ENCODE assay signal across 27 cellular contexts in genomic region chr17:1145311-1145986, GRCh38.
"Had no signal": no experiment of that assay in that cellular context is flagged by ENCODE, and none has a peak within 500 bp of the region (broad histone marks: within the 10 kb centered on the region; RNA-seq: fewer than 3 reads in every experiment).

No MANE protein-coding gene starts in this region.

- H3K4me3 Mint-ChIP-seq: activated CD4-positive, alpha-beta memory T cell treated with anti-CD3 and anti-CD28 coated beads, Interleukin-2, amount 10 ng/mL, durations not matched to agents 7 days and 5 days; activated naive CD8-positive, alpha-beta T cell treated with anti-CD3 and anti-CD28 coated beads, Interleukin-2, amount 50 U/mL, for 24 hours; activated T-helper 1 cell treated with anti-CD3 and anti-CD28 coated beads, Interleukin-12 subunit alpha, Interleukin-12 subunit beta, Interleukin-2, Interleukin-4 antibody, amounts not matched to agents 30 ng/mL and 10 ng/mL and 1 ng/mL, durations not matched to agents 14 hours and 24 hours and 36 hours; T-cell had no signal

- H3K27me3 Mint-ChIP-seq: activated CD4-positive, alpha-beta memory T cell treated with anti-CD3 and anti-CD28 coated beads, Interleukin-2, amount 10 ng/mL, durations not matched to agents 7 days and 5 days; activated naive CD8-positive, alpha-beta T cell treated with anti-CD3 and anti-CD28 coated beads, Interleukin-2, amount 50 U/mL, for 24 hours; T-cell had no signal

- H3K27ac Mint-ChIP-seq: activated CD4-positive, alpha-beta memory T cell treated with anti-CD3 and anti-CD28 coated beads, Interleukin-2, amount 10 ng/mL, durations not matched to agents 7 days and 5 days; activated naive CD4-positive, alpha-beta T cell treated with anti-CD3 and anti-CD28 coated beads, Interleukin-2, amount 50 U/mL, for 72 hours; activated naive CD8-positive, alpha-beta T cell treated with anti-CD3 and anti-CD28 coated beads, Interleukin-2, amount 50 U/mL, for 24 hours; activated T-helper 1 cell treated with anti-CD3 and anti-CD28 coated beads, Interleukin-12 subunit alpha, Interleukin-12 subunit beta, Interleukin-2, Interleukin-4 antibody, amounts not matched to agents 30 ng/mL and 10 ng/mL and 1 ng/mL, durations not matched to agents 14 hours and 24 hours and 36 hours had no signal

- H3K27me3 ChIP-seq: ascending aorta, brain microvascular endothelial cell, cardiac muscle cell, MG63 had no signal

- H3K36me3 ChIP-seq: cardiac muscle cell, MG63 had no signal

- DNase-seq: activated CD4-positive, alpha-beta memory T cell treated with anti-CD3 and anti-CD28 coated beads, Interleukin-2, amount 10 ng/mL, durations not matched to agents 7 days and 5 days; activated CD4-positive, alpha-beta T cell treated with anti-CD3 and anti-CD28 coated beads, Interleukin-2, amount 50 U/mL, for 1 hour; activated CD4-positive, CD25-positive, alpha-beta regulatory T cell; activated CD8-positive, alpha-beta memory T cell treated with anti-CD3 and anti-CD28 coated beads, Interleukin-2, amount 50 U/mL, for 48 hours; activated effector memory CD4-positive, alpha-beta T cell treated with Interleukin-2 at 50 U/mL for 16 hours; activated naive CD4-positive, alpha-beta T cell; activated naive CD8-positive, alpha-beta T cell treated with anti-CD3 and anti-CD28 coated beads, Interleukin-2, amount 50 U/mL, for 24 hours; activated T-cell treated with anti-CD3 and anti-CD28 coated beads, Interleukin-2, amount 50 U/mL, for 1 hour; amniotic stem cell; brain microvascular endothelial cell; MG63; MV-4-11; NCI-H1092 treated with DMSO at 0.1 percent for 48 hours; NCI-H1417 treated with DMSO at 0.1 percent for 48 hours; NCI-H1694; NCI-H2029 treated with DMSO at 0.1 percent for 48 hours; NCI-H524; SIG-M5; T-cell; T-helper 2 cell; T1000 had no signal

- FAIRE-seq: TTC549 had no signal

- H3K9me3 Mint-ChIP-seq: activated naive CD4-positive, alpha-beta T cell treated with anti-CD3 and anti-CD28 coated beads, Interleukin-2, amount 50 U/mL, for 72 hours; activated naive CD8-positive, alpha-beta T cell treated with anti-CD3 and anti-CD28 coated beads, Interleukin-2, amount 50 U/mL, for 24 hours; activated T-helper 1 cell treated with anti-CD3 and anti-CD28 coated beads, Interleukin-12 subunit alpha, Interleukin-12 subunit beta, Interleukin-2, Interleukin-4 antibody, amounts not matched to agents 30 ng/mL and 10 ng/mL and 1 ng/mL, durations not matched to agents 14 hours and 24 hours and 36 hours had no signal

- H3K9me3 ChIP-seq: ascending aorta, MG63 had no signal

- H3K4me3 ChIP-seq: ascending aorta, cardiac muscle cell, MG63, SK-N-MC had no signal

- H3K27ac ChIP-seq: ascending aorta, brain microvascular endothelial cell, cardiac muscle cell, SK-N-MC had no signal

- H3K4me1 ChIP-seq: ascending aorta had no signal

- H3K36me3 Mint-ChIP-seq: activated naive CD4-positive, alpha-beta T cell treated with anti-CD3 and anti-CD28 coated beads, Interleukin-2, amount 50 U/mL, for 72 hours had no signal

- H3K4me1 Mint-ChIP-seq: activated CD4-positive, alpha-beta memory T cell treated with anti-CD3 and anti-CD28 coated beads, Interleukin-2, amount 10 ng/mL, durations not matched to agents 7 days and 5 days; activated naive CD8-positive, alpha-beta T cell treated with anti-CD3 and anti-CD28 coated beads, Interleukin-2, amount 50 U/mL, for 24 hours; T-cell had no signal

- ATAC-seq: activated naive CD4-positive, alpha-beta T cell treated with anti-CD3 and anti-CD28 coated beads, Interleukin-2, amount 50 U/mL, for 72 hours; activated naive CD8-positive, alpha-beta T cell treated with anti-CD3 and anti-CD28 coated beads, Interleukin-2, amount 50 U/mL, for 24 hours; T-cell had no signal
